ENCODE assay signal across 23 cellular contexts in genomic region chr6:166902211-166902755, GRCh38.
"Had no signal": no experiment of that assay in that cellular context is flagged by ENCODE, and none has a peak within 500 bp of the region (broad histone marks: within the 10 kb centered on the region; RNA-seq: fewer than 3 reads in every experiment).

No MANE protein-coding gene starts in this region.

- FAIRE-seq: colon, keratinocyte had no signal

- H3K9me3 ChIP-seq: left lung, lower lobe of right lung, ovary, right atrium auricular region, sigmoid colon, suprapubic skin, tibial nerve, upper lobe of right lung, vagina had no signal

- H3K36me3 Mint-ChIP-seq: mesothelial cell of epicardium had no signal

- H3K27ac Mint-ChIP-seq: dendritic cell treated with granulocyte-macrophage colony-stimulating factor and Interleukin-4, amounts not matched to agents 40 ng/mL and 50 ng/mL, for 4 days; immature natural killer cell; mesothelial cell of epicardium; nephron had no signal

- H3K4me1 ChIP-seq: foreskin keratinocyte, left lung, lower lobe of right lung, sigmoid colon, suprapubic skin, upper lobe of right lung, vagina had no signal

- H3K27ac ChIP-seq: foreskin keratinocyte, left lung, lower lobe of right lung, ovary, right atrium auricular region, sigmoid colon, skin epidermis, suprapubic skin, tibial nerve, upper lobe of right lung, vagina had no signal

- H3K4me3 Mint-ChIP-seq: dendritic cell treated with granulocyte-macrophage colony-stimulating factor and Interleukin-4, amounts not matched to agents 40 ng/mL and 50 ng/mL, for 4 days; effector memory CD8-positive, alpha-beta T cell; immature natural killer cell; memory B cell; mesothelial cell of epicardium; nephron had no signal

- H3K4me1 Mint-ChIP-seq: mesothelial cell of epicardium had no signal

- H3K27me3 Mint-ChIP-seq: effector memory CD8-positive, alpha-beta T cell; memory B cell; naive B cell had no signal

- DNase-seq: effector memory CD8-positive, alpha-beta T cell; foreskin keratinocyte; immature natural killer cell; lower lobe of right lung; naive B cell; nucleus accumbens; ovary; sigmoid colon; stimulated activated CD4-positive, alpha-beta T cell treated with anti-CD3 and anti-CD28 coated beads, Interleukin-12 subunit alpha, Interleukin-12 subunit beta, amount 100 ng/mL, for 4 hours; stimulated activated naive CD4-positive, alpha-beta T cell; upper lobe of right lung had no signal

- H3K36me3 ChIP-seq: left lung, lower lobe of right lung, ovary, right atrium auricular region, sigmoid colon, suprapubic skin, tibial nerve, upper lobe of right lung, vagina had no signal

- H3K9me3 Mint-ChIP-seq: mesothelial cell of epicardium had no signal

- H3K4me3 ChIP-seq: left lung, lower lobe of right lung, ovary, right atrium auricular region, sigmoid colon, skin epidermis, suprapubic skin, tibial nerve, upper lobe of right lung, vagina had no signal

- H3K27me3 ChIP-seq: foreskin keratinocyte, left lung, ovary, right atrium auricular region, sigmoid colon, suprapubic skin, tibial nerve, upper lobe of right lung, vagina had no signal
